In genomic region chr18:5527603-5528002, GRCh38 we compare ENCODE assay signal across 12 cellular contexts. TPM values are rescaled to one million over a fixed set of nuclear protein-coding genes. Genes with fewer than 3 reads are reported as not detected.
A peak's percentile ranks its signal among the peaks of the same experiment; 100 is the strongest.
DNase-seq lines count a peak whose midpoint lies in the region; ATAC-seq, FAIRE-seq and TF ChIP-seq lines count a peak whose summit lies in the region.
"Had no signal": no experiment of that assay in that cellular context is flagged by ENCODE, and none has a peak within 500 bp of the region (broad histone marks: within the 10 kb centered on the region; RNA-seq: fewer than 3 reads in every experiment).

No MANE protein-coding gene starts in this region.

- no peaks in the 10 kb centered on the region for H3K27me3 ChIP-seq in kidney epithelial cell (ENCODE audit: control insufficient read depth, insufficient read depth, low read length)

- peak overlapping the region; percentile 85 for H3K27ac Mint-ChIP-seq in chondrocyte (ENCODE audit: unreplicated experiment)
- H3K27ac Mint-ChIP-seq: T-helper 2 cell treated with Interferon-gamma antibody and Interleukin-4, amounts not matched to agents 5 μg/mL and 100 μg/mL, for 36 hours had no signal

- intact Hi-C loops in kidney (cut with DNase I): no loop called here

- peak; percentile 49 for DNase-seq in KBM-7
- no peak for DNase-seq in chondrocyte (ENCODE audit: low spot score)
- peak; percentile 73 for DNase-seq in kidney epithelial cell (ENCODE audit: low read depth)
- peak; percentile 59 for DNase-seq in urothelium cell line (ENCODE audit: low spot score)
- no peak for DNase-seq in kidney
- DNase-seq in nucleus accumbens (lab: John Stamatoyannopoulos, UW): no peak
- DNase-seq: activated CD8-positive, alpha-beta memory T cell treated with anti-CD3 and anti-CD28 coated beads, Interleukin-2, amount 50 U/mL, for 4 hours; NCI-H524 treated with DMSO at 0.1 percent for 48 hours; posterior cingulate gyrus had no signal

- no peak for ATAC-seq in HG03025 (IDR thresholded peaks at IDR 0.05; ENCODE audit: low FRiP score, unreplicated experiment)

- H3K9me3 ChIP-seq in kidney (ENCODE audit: control insufficient read depth in 1 of 2, low read length in 2 of 2): no peaks in the 10 kb centered on the region

- H3K4me3 ChIP-seq in kidney epithelial cell (ENCODE audit: low read depth, low read length) (no peak overlapping the region), kidney (ENCODE audit: low read length in 2 of 2) (no peak overlapping the region)

- H3K4me3 Mint-ChIP-seq in chondrocyte (ENCODE audit: unreplicated experiment): peak overlapping the region; percentile 24
- H3K4me3 Mint-ChIP-seq: T-helper 2 cell treated with Interferon-gamma antibody and Interleukin-4, amounts not matched to agents 5 μg/mL and 100 μg/mL, for 36 hours had no signal

- H3K4me1 ChIP-seq in kidney (ENCODE audit: control insufficient read depth in 1 of 2, insufficient read depth in 1 of 2, low read depth in 1 of 2, low read length in 2 of 2): no peaks in the 10 kb centered on the region

- no peaks in the 10 kb centered on the region for H3K27me3 Mint-ChIP-seq in chondrocyte (ENCODE audit: low read depth)

- FAIRE-seq in urothelium cell line (lab: Jason Lieb, UNC): peak; percentile 32
- FAIRE-seq in kidney (lab: Jason Lieb, UNC): no peak
- FAIRE-seq: colon had no signal

- in situ Hi-C loops in KBM-7 (cut with MboI; ENCODE audit: low pct_unique_long_range_greater_than_20kb, low sequenced_read_pairs): no loop called here

- TF ChIP-seq CTCF in chondrocyte (IDR thresholded peaks at IDR 0.05): no peak
- TF ChIP-seq CTCF in kidney epithelial cell (IDR thresholded peaks at IDR 0.05; ENCODE audit: insufficient read depth, low read length, poor library complexity, severe bottlenecking): no peak
- TF ChIP-seq CTCF in kidney (IDR thresholded peaks at IDR 0.05; ENCODE audit: borderline replicate concordance, extremely low read depth, insufficient read depth): no peak

- no peaks in the 10 kb centered on the region for H3K36me3 Mint-ChIP-seq in chondrocyte (ENCODE audit: low read depth)

- no peak overlapping the region for H3K9ac ChIP-seq in kidney (ENCODE audit: low read length in 2 of 2)

- no peak overlapping the region for H3K27ac ChIP-seq in kidney (ENCODE audit: low read depth in 2 of 2, low read length in 2 of 2)

- H3K4me1 Mint-ChIP-seq in chondrocyte (ENCODE audit: low read depth): peaks cover 27% of the 10 kb centered on the region

- no peaks in the 10 kb centered on the region for H3K9me3 Mint-ChIP-seq in chondrocyte (ENCODE audit: low read depth)
- H3K9me3 Mint-ChIP-seq: T-helper 2 cell treated with Interferon-gamma antibody and Interleukin-4, amounts not matched to agents 5 μg/mL and 100 μg/mL, for 36 hours had no signal

- H3K36me3 ChIP-seq in kidney epithelial cell (ENCODE audit: control insufficient read depth, insufficient read depth, low read length): no peaks in the 10 kb centered on the region
- H3K36me3 ChIP-seq in kidney (ENCODE audit: control insufficient read depth in 1 of 2, insufficient read depth in 2 of 2, low read length in 2 of 2): no peaks in the 10 kb centered on the region

RNA-seq across cellular contexts. Expression of gene EPB41L3, which starts 16.2 kb away (rescaled TPM):
- total RNA-seq in chondrocyte (47.0 to 63.5 TPM (median 61.1 TPM) in 3 replicates), kidney epithelial cell (37.4 and 43.0 TPM in 2 replicates), kidney (44.6 TPM)
- 35.3 TPM for polyA plus RNA-seq in kidney (ENCODE audit: insufficient read depth, low read depth, low replicate concordance)

Comparison
In these comparisons a context has a peak if more than half of its experiments do, and no peak if none do; other contexts are left out.
1. DNase-seq: peak in KBM-7 (single experiment), kidney epithelial cell (single experiment) and urothelium cell line (single experiment); none in chondrocyte (single experiment), kidney (single experiment) and nucleus accumbens (0 of 56).